Comparison of ENCODE assay signal across 2 cellular contexts in genomic region chr20:45935416-45936046, GRCh38.
TF ChIP-seq lines count a peak whose summit lies in the region.

No MANE protein-coding gene starts in this region.

TF ChIP-seq in PFSK-1, 5 proteins besides CTCF, POLR2A, EP300 and RAD21:
- TF ChIP-seq REST (IDR thresholded peaks at IDR 0.05; ENCODE audit: insufficient read depth in 1 of 2, low read depth in 2 of 2, low read length in 2 of 2) (no peak), FOXP2 (optimal IDR thresholded peaks at IDR 0.05; ENCODE audit: borderline replicate concordance, extremely low read depth, extremely low read length, insufficient read depth) (no peak), TAF1 (IDR thresholded peaks at IDR 0.05; ENCODE audit: borderline replicate concordance, insufficient read depth, low read length) (no peak), POLR2AphosphoS5 (IDR thresholded peaks at IDR 0.05; ENCODE audit: low read depth, low read length) (no peak), SIN3A (IDR thresholded peaks at IDR 0.05; ENCODE audit: borderline replicate concordance, insufficient read depth, low read length) (0 out of 2 replicates have a peak, but pooled peaks have one; percentile 82)
TF ChIP-seq in PFSK-1: peak in this region for 1.

TF ChIP-seq in endothelial cell of umbilical vein, 7 proteins besides CTCF, POLR2A, EP300 and RAD21 (continued from another document):
- TF ChIP-seq JUN (IDR thresholded peaks at IDR 0.05; ENCODE audit: borderline replicate concordance, insufficient read depth, insufficient read length, low read depth) (peak; percentile 23), FOS (IDR thresholded peaks at IDR 0.05; ENCODE audit: borderline replicate concordance, insufficient read depth, low read length) (peak; percentile 21)
